In the genomic region with DNA sequence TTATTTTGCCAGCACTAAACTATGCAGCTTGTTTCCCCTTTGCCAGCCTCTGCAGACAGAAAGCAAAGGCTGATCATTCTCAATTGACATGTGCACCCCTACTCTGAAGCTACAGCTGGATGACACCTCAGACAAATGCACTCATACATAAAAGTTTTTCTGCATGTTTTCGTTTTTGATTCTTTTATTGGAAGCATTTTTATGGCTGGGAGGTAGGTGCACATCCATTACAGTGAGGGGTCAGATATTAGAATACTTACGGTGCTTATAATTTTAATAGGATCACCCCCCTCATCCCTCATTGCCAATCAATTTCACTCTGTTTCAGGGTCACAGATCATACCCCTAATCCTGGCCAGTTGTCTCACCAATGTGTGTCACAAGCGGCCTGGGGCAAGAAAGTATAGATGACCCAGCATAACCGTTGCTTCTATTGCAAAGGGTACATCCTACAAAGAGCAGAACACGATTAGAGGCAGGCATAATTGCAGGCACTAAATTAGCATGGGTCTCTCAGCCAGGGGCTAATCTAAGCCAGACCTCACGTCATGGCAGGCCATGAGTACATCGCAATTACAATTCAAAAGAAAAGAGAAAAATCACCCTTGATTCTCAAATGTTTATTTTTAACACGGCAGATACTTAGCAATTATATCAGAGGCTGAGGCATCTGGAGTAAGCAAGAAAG, we compare ENCODE assay signal across 16 cellular contexts.
DNase-seq lines count a peak whose midpoint lies in the region; ATAC-seq and TF ChIP-seq lines count a peak whose summit lies in the region.
"Had no signal": no experiment of that assay in that cellular context is flagged by ENCODE, and none has a peak within 500 bp of the region (broad histone marks: within the 10 kb centered on the region; RNA-seq: fewer than 3 reads in every experiment).

No MANE protein-coding gene starts in this region.

- H4K20me1 ChIP-seq in Karpas-422 (ENCODE audit: insufficient read depth, low read depth, low read length): no peaks in the 10 kb centered on the region

- H3K9me2 ChIP-seq in Karpas-422 (replicated peaks; ENCODE audit: insufficient read depth, low read length): no peaks in the 10 kb centered on the region

- H3K4me1 ChIP-seq in Karpas-422 (ENCODE audit: low read length): peaks cover 78% of the 10 kb centered on the region
- H3K4me1 ChIP-seq: upper lobe of right lung had no signal

- H3K4me2 ChIP-seq in Karpas-422 (ENCODE audit: low read depth, low read length, poor library complexity, severe bottlenecking): peak overlapping the region; percentile 85

- H3K27ac Mint-ChIP-seq in brain (peak overlapping the region in 3 of 5 experiments; percentile 18 to 94 (median 46)), nephron progenitor cell (no peak overlapping the region)

- no peaks in the 10 kb centered on the region for H3K36me3 Mint-ChIP-seq in brain
- peaks cover 3% of the 10 kb centered on the region for H3K36me3 Mint-ChIP-seq in nephron progenitor cell (ENCODE audit: low read depth)

- H3K9me3 Mint-ChIP-seq in brain (peaks cover 0 to 2% (median 0%) of the 10 kb centered on the region in 5 experiments), nephron progenitor cell (peaks cover 3% of the 10 kb centered on the region)

- ATAC-seq in GM21528 (IDR thresholded peaks at IDR 0.05; ENCODE audit: low FRiP score, unreplicated experiment) (no peak), HG03378 (IDR thresholded peaks at IDR 0.05; ENCODE audit: unreplicated experiment) (no peak)
- ATAC-seq: K562 had no signal

- H3K27me3 Mint-ChIP-seq in brain (peaks cover 5% of the 10 kb centered on the region), nephron progenitor cell (ENCODE audit: low read depth, poor library complexity) (peaks cover 3% of the 10 kb centered on the region)

- H3K4me3 ChIP-seq in Karpas-422 (ENCODE audit: low read length): peak overlapping the region; percentile 79
- H3K4me3 ChIP-seq: K562, lung had no signal

- peak overlapping the region in 3 of 5 experiments; percentile 55 to 85 (median 63) for H3K4me3 Mint-ChIP-seq in brain
- peak overlapping the region; percentile 81 for H3K4me3 Mint-ChIP-seq in nephron progenitor cell

- no peaks in the 10 kb centered on the region for H3K27me3 ChIP-seq in Karpas-422 (ENCODE audit: low read length)

- peak; percentile 25 for DNase-seq in COR-L47 (lab: John Stamatoyannopoulos, UW)
- peak; percentile 47 for DNase-seq in Karpas-422
- no peak for DNase-seq in nephron progenitor cell
- no peak for DNase-seq in NCI-H1930 (lab: John Stamatoyannopoulos, UW)
- DNase-seq: activated CD4-positive, alpha-beta T cell treated with anti-CD3 and anti-CD28 coated beads for 1 hour; activated T-cell treated with anti-CD3 and anti-CD28 coated beads, Interleukin-2, amount 50 U/mL, for 1 hour; amniotic stem cell; dermis blood vessel endothelial cell; H7; stimulated activated naive CD4-positive, alpha-beta T cell treated with Interleukin-2 at 50 U/mL for 16 hours; upper lobe of right lung had no signal

- H3K9ac ChIP-seq in Karpas-422 (ENCODE audit: low read length): peak overlapping the region; percentile 94

- no peaks in the 10 kb centered on the region for H3K36me3 ChIP-seq in Karpas-422 (ENCODE audit: insufficient read depth, low read length)
- H3K36me3 ChIP-seq: upper lobe of right lung had no signal

- H2AFZ ChIP-seq in Karpas-422 (ENCODE audit: low read length): no peak overlapping the region

- no peak for TF ChIP-seq CTCF in brain (conservative IDR thresholded peaks at IDR 0.05)
- no peak for TF ChIP-seq CTCF in nephron progenitor cell (IDR thresholded peaks at IDR 0.05)

- H3K9me3 ChIP-seq in Karpas-422 (ENCODE audit: low read length): no peaks in the 10 kb centered on the region
- H3K9me3 ChIP-seq: upper lobe of right lung had no signal

- H3K79me2 ChIP-seq in Karpas-422 (ENCODE audit: low read length): no peaks in the 10 kb centered on the region

- H3K4me1 Mint-ChIP-seq in brain (peaks cover 60% of the 10 kb centered on the region), nephron progenitor cell (peaks cover 76% of the 10 kb centered on the region)

- peak overlapping the region; percentile 95 for H3K27ac ChIP-seq in Karpas-422 (ENCODE audit: low read length)
- H3K27ac ChIP-seq: upper lobe of right lung had no signal

Comparison
In these comparisons a context has a peak if more than half of its experiments do, and no peak if none do; other contexts are left out.
1. DNase-seq: peak in COR-L47 (single experiment) and Karpas-422 (single experiment); none in nephron progenitor cell (single experiment) and NCI-H1930 (0 of 2).